1 cellular context compared by ENCODE assay signal in genomic region chr13:27271572-27272096, GRCh38.
TF ChIP-seq lines count a peak whose summit lies in the region.

No MANE protein-coding gene starts in this region.

TF ChIP-seq in liver, 16 proteins besides CTCF, POLR2A, EP300 and RAD21 (continued from another document):
- TF ChIP-seq, protein P1, sequence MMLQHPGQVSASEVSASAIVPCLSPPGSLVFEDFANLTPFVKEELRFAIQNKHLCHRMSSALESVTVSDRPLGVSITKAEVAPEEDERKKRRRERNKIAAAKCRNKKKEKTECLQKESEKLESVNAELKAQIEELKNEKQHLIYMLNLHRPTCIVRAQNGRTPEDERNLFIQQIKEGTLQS (IDR thresholded peaks at IDR 0.05) = no peak
- TF ChIP-seq FOXA1 (IDR thresholded peaks at IDR 0.05) (no peak), JUND (IDR thresholded peaks at IDR 0.05) (no peak), GABPA (IDR thresholded peaks at IDR 0.05 in 1 of 2, conservative IDR thresholded peaks at IDR 0.05 in 1 of 2) (no peak), ZBTB33 (IDR thresholded peaks at IDR 0.05) (no peak), SP1 (IDR thresholded peaks at IDR 0.05) (no peak), RXRA (IDR thresholded peaks at IDR 0.05) (no peak), NR2F2 (IDR thresholded peaks at IDR 0.05) (no peak)
- TF ChIP-seq, protein P2, sequence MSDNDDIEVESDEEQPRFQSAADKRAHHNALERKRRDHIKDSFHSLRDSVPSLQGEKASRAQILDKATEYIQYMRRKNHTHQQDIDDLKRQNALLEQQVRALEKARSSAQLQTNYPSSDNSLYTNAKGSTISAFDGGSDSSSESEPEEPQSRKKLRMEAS (IDR thresholded peaks at IDR 0.05) = no peak
TF ChIP-seq in liver: peak in this region for 0.
